ENCODE assay signal across 18 cellular contexts in the genomic region with DNA sequence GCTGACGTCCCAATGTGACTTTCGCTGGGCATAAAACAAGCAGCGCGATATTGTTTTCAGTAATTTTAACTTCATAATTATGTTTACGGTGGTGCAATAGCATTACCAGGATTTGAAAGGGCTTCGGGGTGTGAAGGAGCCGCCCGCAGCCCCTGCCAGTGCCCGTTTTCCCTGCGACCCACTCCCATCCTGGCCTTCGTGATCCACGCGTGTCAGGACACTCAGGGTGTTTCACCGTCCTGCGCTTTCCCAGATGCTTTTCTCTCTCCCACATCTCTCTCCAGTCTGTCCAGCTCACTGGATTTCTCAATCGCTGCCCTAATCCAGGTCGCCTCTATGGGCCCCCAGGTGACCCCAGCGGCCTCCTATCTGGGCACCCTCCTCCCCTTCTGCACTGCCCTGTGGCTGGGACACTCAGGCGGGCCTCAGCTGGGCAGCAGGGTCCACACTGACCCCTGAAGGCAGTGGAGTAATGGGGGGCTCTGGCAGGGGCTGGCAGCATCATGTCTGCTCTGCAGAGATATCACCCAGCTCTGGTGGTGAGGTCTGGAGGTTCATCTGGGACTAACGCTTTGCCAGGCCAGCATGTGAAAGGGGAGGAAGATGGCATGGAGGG.
"Had no signal": no experiment of that assay in that cellular context is flagged by ENCODE, and none has a peak within 500 bp of the region (broad histone marks: within the 10 kb centered on the region; RNA-seq: fewer than 3 reads in every experiment).

No MANE protein-coding gene starts in this region.

- H3K4me3 ChIP-seq: ovary, smooth muscle cell had no signal

- H3K9me3 ChIP-seq: ovary had no signal

- H3K36me3 Mint-ChIP-seq: activated naive CD4-positive, alpha-beta T cell treated with anti-CD3 and anti-CD28 coated beads, Interleukin-2, amount 50 U/mL, for 24 hours; immature natural killer cell; stimulated activated naive B cell treated with anti-CD40 and anti-IgM and Interleukin-4, amounts not matched to agents 10 μg/mL and 1 μg/mL and 100 μg/mL, for 72 hours had no signal

- DNase-seq: activated CD4-positive, alpha-beta T cell treated with anti-CD3 and anti-CD28 coated beads for 48 hours; activated CD8-positive, alpha-beta T cell treated with anti-CD3 and anti-CD28 coated beads, Interleukin-2, amount 10 ng/mL, durations not matched to agents 7 days and 5 days; activated effector memory CD4-positive, alpha-beta T cell treated with Interleukin-2 at 50 U/mL for 16 hours; anterior cingulate cortex; foreskin keratinocyte; immature natural killer cell; mammary epithelial cell; nephron progenitor cell; stimulated activated CD4-positive, alpha-beta T cell treated with anti-CD3 and anti-CD28 coated beads, Interleukin-1b, Interleukin-23, amount 100 ng/mL, for 48 hours; stimulated activated naive B cell treated with anti-CD40 and anti-IgM and Interleukin-4, amounts not matched to agents 10 μg/mL and 1 μg/mL and 100 μg/mL, for 72 hours; substantia nigra; T-helper 9 cell had no signal

- H3K9me3 Mint-ChIP-seq: activated naive CD4-positive, alpha-beta T cell treated with anti-CD3 and anti-CD28 coated beads, Interleukin-2, amount 50 U/mL, for 24 hours; immature natural killer cell; nephron progenitor cell; stimulated activated naive B cell treated with anti-CD40 and anti-IgM and Interleukin-4, amounts not matched to agents 10 μg/mL and 1 μg/mL and 100 μg/mL, for 72 hours had no signal

- H3K4me1 ChIP-seq: foreskin keratinocyte had no signal

- H3K27ac ChIP-seq: foreskin keratinocyte, ovary, VCaP had no signal

- H3K4me1 Mint-ChIP-seq: activated naive CD4-positive, alpha-beta T cell treated with anti-CD3 and anti-CD28 coated beads, Interleukin-2, amount 50 U/mL, for 24 hours; immature natural killer cell; nephron progenitor cell; stimulated activated naive B cell treated with anti-CD40 and anti-IgM and Interleukin-4, amounts not matched to agents 10 μg/mL and 1 μg/mL and 100 μg/mL, for 72 hours had no signal

- H3K36me3 ChIP-seq: ovary had no signal

- H3K4me3 Mint-ChIP-seq: activated CD8-positive, alpha-beta T cell treated with anti-CD3 and anti-CD28 coated beads, Interleukin-2, amount 10 ng/mL, durations not matched to agents 7 days and 5 days; activated naive CD4-positive, alpha-beta T cell treated with anti-CD3 and anti-CD28 coated beads, Interleukin-2, amount 50 U/mL, for 24 hours; immature natural killer cell; nephron progenitor cell; stimulated activated naive B cell treated with anti-CD40 and anti-IgM and Interleukin-4, amounts not matched to agents 10 μg/mL and 1 μg/mL and 100 μg/mL, for 72 hours had no signal

- FAIRE-seq: endothelial cell of umbilical vein had no signal

- H3K27ac Mint-ChIP-seq: activated CD8-positive, alpha-beta T cell treated with anti-CD3 and anti-CD28 coated beads, Interleukin-2, amount 10 ng/mL, durations not matched to agents 7 days and 5 days; activated naive CD4-positive, alpha-beta T cell treated with anti-CD3 and anti-CD28 coated beads, Interleukin-2, amount 50 U/mL, for 24 hours; immature natural killer cell; nephron progenitor cell; stimulated activated naive B cell treated with anti-CD40 and anti-IgM and Interleukin-4, amounts not matched to agents 10 μg/mL and 1 μg/mL and 100 μg/mL, for 72 hours had no signal

- H3K27me3 ChIP-seq: foreskin keratinocyte, ovary had no signal

- H3K4me2 ChIP-seq: smooth muscle cell had no signal

- ATAC-seq: activated CD8-positive, alpha-beta T cell treated with anti-CD3 and anti-CD28 coated beads, Interleukin-2, amount 10 ng/mL, durations not matched to agents 7 days and 5 days; foreskin keratinocyte; left colon; stimulated activated naive B cell treated with anti-CD40 and anti-IgM and Interleukin-4, amounts not matched to agents 10 μg/mL and 1 μg/mL and 100 μg/mL, for 72 hours had no signal
